ENCODE assay signal across 19 cellular contexts in genomic region chr1:70168283-70168682, GRCh38. TPM values are rescaled to one million over a fixed set of nuclear protein-coding genes. Genes with fewer than 3 reads are reported as not detected.
DNase-seq lines count a peak whose midpoint lies in the region; ATAC-seq and TF ChIP-seq lines count a peak whose summit lies in the region.
"Had no signal": no experiment of that assay in that cellular context is flagged by ENCODE, and none has a peak within 500 bp of the region (broad histone marks: within the 10 kb centered on the region; RNA-seq: fewer than 3 reads in every experiment).

No MANE protein-coding gene starts in this region.

- H3K4me3 ChIP-seq in endodermal cell (ENCODE audit: low read length) (no peak overlapping the region), mesodermal cell (ENCODE audit: extremely low read depth, insufficient read depth, low read length, poor library complexity, severe bottlenecking) (no peak overlapping the region)

- DNase-seq in EL, result peak; percentile 6
- peak; percentile 10 for DNase-seq in NCI-H69 (lab: John Stamatoyannopoulos, UW)
- no peak for DNase-seq in endodermal cell
- no peak for DNase-seq in NCI-H510A (lab: John Stamatoyannopoulos, UW)
- DNase-seq: BE2C; Caco-2; CD4-positive, alpha-beta T cell; DMS153; KBM-7; NCI-H1105; NCI-H1694; NCI-H2227 treated with DMSO at 0.1 percent for 48 hours; NCI-H524 treated with DMSO at 0.1 percent for 48 hours; PC-3 had no signal

- H3K9ac ChIP-seq in endodermal cell (ENCODE audit: extremely low read depth, low read length, poor library complexity, severe bottlenecking), result no peak overlapping the region

- peaks cover 17% of the 10 kb centered on the region for H3K4me1 Mint-ChIP-seq in endodermal cell

- H3K4me1 ChIP-seq in endodermal cell (ENCODE audit: control insufficient read depth, insufficient read depth, low read length), result peaks cover 8% of the 10 kb centered on the region
- peaks cover 15% of the 10 kb centered on the region for H3K4me1 ChIP-seq in mesodermal cell (ENCODE audit: control insufficient read depth, insufficient read depth, low read length, poor library complexity, severe bottlenecking)
- H3K4me1 ChIP-seq: BE2C, Caco-2 had no signal

- H3K9me3 ChIP-seq in endodermal cell (ENCODE audit: control insufficient read depth, low read length), result no peaks in the 10 kb centered on the region
- H3K9me3 ChIP-seq in mesodermal cell (ENCODE audit: control insufficient read depth, low read length), result no peaks in the 10 kb centered on the region
- H3K9me3 ChIP-seq: BE2C, Caco-2 had no signal

- peaks cover 4% of the 10 kb centered on the region for H3K9me3 Mint-ChIP-seq in endodermal cell
- H3K9me3 Mint-ChIP-seq: CD4-positive, alpha-beta T cell had no signal

- H3K36me3 ChIP-seq in endodermal cell (ENCODE audit: control insufficient read depth, insufficient read depth, low read length), result peaks cover 8% of the 10 kb centered on the region
- H3K36me3 ChIP-seq in mesodermal cell (ENCODE audit: control insufficient read depth, insufficient read depth, low read length), result peaks cover 17% of the 10 kb centered on the region
- H3K36me3 ChIP-seq: BE2C had no signal

- H3K27me3 ChIP-seq in endodermal cell (ENCODE audit: control insufficient read depth, insufficient read depth, low read length, poor library complexity, severe bottlenecking), result no peaks in the 10 kb centered on the region
- H3K27me3 ChIP-seq: BE2C had no signal

- ATAC-seq in GM21447 (IDR thresholded peaks at IDR 0.05; ENCODE audit: unreplicated experiment), result no peak
- no peak for ATAC-seq in GM21381 (IDR thresholded peaks at IDR 0.05; ENCODE audit: unreplicated experiment)
- no peak for ATAC-seq in HG02642 (IDR thresholded peaks at IDR 0.05; ENCODE audit: poor library complexity, unreplicated experiment)
- ATAC-seq: HepG2 had no signal

- peak overlapping the region; percentile 62 for H3K27ac Mint-ChIP-seq in endodermal cell
- H3K27ac Mint-ChIP-seq: CD4-positive, alpha-beta T cell had no signal

- H3K27ac ChIP-seq in endodermal cell (ENCODE audit: low read depth, low read length), result no peak overlapping the region
- H3K27ac ChIP-seq in mesodermal cell (ENCODE audit: low read depth, low read length, severe bottlenecking), result peak overlapping the region; percentile 33

- TF ChIP-seq CTCF in endodermal cell (conservative IDR thresholded peaks at IDR 0.05), result no peak

- H3K27me3 Mint-ChIP-seq in endodermal cell (ENCODE audit: insufficient read depth), result no peaks in the 10 kb centered on the region
- H3K27me3 Mint-ChIP-seq: CD4-positive, alpha-beta T cell had no signal

- no peak overlapping the region for H3K4me3 Mint-ChIP-seq in endodermal cell
- H3K4me3 Mint-ChIP-seq: CD4-positive, alpha-beta T cell had no signal

- H3K36me3 Mint-ChIP-seq in endodermal cell (ENCODE audit: low read depth), result peaks cover 11% of the 10 kb centered on the region

RNA-seq across cellular contexts. Expression of gene LRRC40, which starts 37.1 kb away (rescaled TPM):
- total RNA-seq in endodermal cell, result 10 to 100 TPM; 26.8 to 29.2 TPM
- 40.8 TPM for polyA plus RNA-seq in endodermal cell (2013, experiment 1 of 2)
- polyA plus RNA-seq in endodermal cell (2013, experiment 2 of 2), result 41.2 TPM
- polyA plus RNA-seq in mesodermal cell (2013, experiment 1 of 2), result 29.3 TPM
- 34.4 TPM for polyA plus RNA-seq in mesodermal cell (2013, experiment 2 of 2)

RNA-seq across cellular contexts. Expression of gene SRSF11, which starts 52.9 kb away (rescaled TPM):
- total RNA-seq in endodermal cell, result 100 to 1,000 TPM; 227 to 232 TPM
- polyA plus RNA-seq in endodermal cell (2013, experiment 1 of 2), result 224 TPM
- 206 TPM for polyA plus RNA-seq in endodermal cell (2013, experiment 2 of 2)
- polyA plus RNA-seq in mesodermal cell (2013, experiment 1 of 2), result 190 TPM
- 197 TPM for polyA plus RNA-seq in mesodermal cell (2013, experiment 2 of 2)

Comparison
In these comparisons a context has a peak if more than half of its experiments do, and no peak if none do; other contexts are left out.
1. DNase-seq: peak in EL (single experiment) and NCI-H69 (single experiment); none in endodermal cell (single experiment) and NCI-H510A (single experiment).